In genomic region chrX:13059269-13059668, GRCh38 we compare ENCODE assay signal across 26 cellular contexts. TPM values are rescaled to one million over a fixed set of nuclear protein-coding genes. Genes with fewer than 3 reads are reported as not detected.
DNase-seq lines count a peak whose midpoint lies in the region; ATAC-seq and TF ChIP-seq lines count a peak whose summit lies in the region.
"Had no signal": no experiment of that assay in that cellular context is flagged by ENCODE, and none has a peak within 500 bp of the region (broad histone marks: within the 10 kb centered on the region; RNA-seq: fewer than 3 reads in every experiment).

No MANE protein-coding gene starts in this region.

- no peaks in the 10 kb centered on the region for H3K9me2 ChIP-seq in PC-3 (replicated peaks; ENCODE audit: low read length)

- peak overlapping the region; percentile 94 for H3K27ac Mint-ChIP-seq in Calu3 (ENCODE audit: unreplicated experiment)
- H3K27ac Mint-ChIP-seq: activated naive CD4-positive, alpha-beta T cell treated with anti-CD3 and anti-CD28 coated beads for 36 hours; activated T-cell treated with anti-CD3 and anti-CD28 coated beads, Interleukin-2, amount 50 U/mL, for 72 hours; CD4-positive, alpha-beta T cell; endodermal cell; IgD-negative memory B cell; T-helper 2 cell treated with Interferon-gamma antibody and Interleukin-4, amounts not matched to agents 5 μg/mL and 100 μg/mL, for 36 hours; type B pancreatic cell had no signal

- dilution Hi-C loops in IMR-90 (cut with HindIII; ENCODE audit: low sequenced_read_pairs, unreplicated experiment) = no loop called here

- H3K4me3 ChIP-seq in IMR-90 (ENCODE audit: insufficient read depth, low read depth, low read length) (no peak overlapping the region), PC-3 (ENCODE audit: low read length) (no peak overlapping the region), mesenchymal stem cell (ENCODE audit: insufficient read depth in 1 of 2, low read depth in 1 of 2, low read length in 2 of 2) (no peak overlapping the region)
- H3K4me3 ChIP-seq: esophagus squamous epithelium, lung, psoas muscle, stomach had no signal

- intact Hi-C loops in Calu3 (cut with micrococcal nuclease; ENCODE audit: unreplicated experiment) (no loop called here), IMR-90 (cut with micrococcal nuclease) (no loop called here), PC-3 (cut with micrococcal nuclease) (no loop called here)

- no peak overlapping the region for H3K18ac ChIP-seq in IMR-90 (ENCODE audit: low read depth, low read length)
- peak overlapping the region; percentile 21 to 34 for H3K18ac ChIP-seq in mesenchymal stem cell (ENCODE audit: low read depth in 1 of 2, low read length in 2 of 2)

- peaks cover 3% of the 10 kb centered on the region for H3K9me3 Mint-ChIP-seq in Calu3 (ENCODE audit: low read depth, unreplicated experiment)
- H3K9me3 Mint-ChIP-seq: CD4-positive, alpha-beta T cell had no signal

- H3K56ac ChIP-seq in IMR-90 (ENCODE audit: extremely low read depth, insufficient read depth, low read length) = no peak overlapping the region

- H2AK5ac ChIP-seq in IMR-90 (ENCODE audit: low read depth, low read length) (no peak overlapping the region), mesenchymal stem cell (ENCODE audit: low read length, severe bottlenecking) (no peak overlapping the region)

- peaks cover 8% of the 10 kb centered on the region for H3K4me1 ChIP-seq in IMR-90 (ENCODE audit: control insufficient read depth, insufficient read depth, low read length)
- H3K4me1 ChIP-seq in PC-3 (ENCODE audit: insufficient read depth, low read length) = peaks cover 20% of the 10 kb centered on the region
- no peaks in the 10 kb centered on the region for H3K4me1 ChIP-seq in mesenchymal stem cell (ENCODE audit: control insufficient read depth, insufficient read depth, low read depth, low read length)
- H3K4me1 ChIP-seq: esophagus squamous epithelium, psoas muscle had no signal

- BruUV-seq in Calu3 (replicated peaks; lab: Mats Ljungman, UMichigan) (no TSS peak), IMR-90 (replicated peaks; lab: Mats Ljungman, UMichigan) (no TSS peak), PC-3 (replicated peaks; lab: Mats Ljungman, UMichigan) (no TSS peak)

- no peak overlapping the region for H2BK20ac ChIP-seq in IMR-90 (ENCODE audit: low read depth, low read length)

- TF ChIP-seq POLR2A in IMR-90 (IDR thresholded peaks at IDR 0.05; ENCODE audit: low read depth, low read length) = no peak

- no peak overlapping the region for H4K5ac ChIP-seq in IMR-90 (ENCODE audit: low read depth, low read length)

- H3K4me2 ChIP-seq in IMR-90 (ENCODE audit: low read depth, low read length) = peak overlapping the region; percentile 44; the same call in 1 of the 2 replicates
- H3K4me2 ChIP-seq in PC-3 (ENCODE audit: low read length) = no peak overlapping the region
- no peak overlapping the region for H3K4me2 ChIP-seq in mesenchymal stem cell (ENCODE audit: low read length, poor library complexity, severe bottlenecking)

- CTCF ChIA-PET in Calu3 (lab: Charles Lee) = interaction anchor here (1.3 kb wide), 1 partner anchor 428 kb away, joined by 3 read pairs; no protein-coding TSS in a partner anchor
- CTCF ChIA-PET in IMR-90 (lab: Yijun Ruan, JAX) = no interaction called here
- CTCF ChIA-PET in PC-3 (lab: Charles Lee) = no interaction called here

- H3K27me3 ChIP-seq in IMR-90 (ENCODE audit: control insufficient read depth, insufficient read depth, low read length) (no peaks in the 10 kb centered on the region), PC-3 (ENCODE audit: low read length) (no peaks in the 10 kb centered on the region), mesenchymal stem cell (ENCODE audit: control insufficient read depth in 1 of 2, insufficient read depth in 1 of 2, low read length in 2 of 2) (no peaks in the 10 kb centered on the region)
- H3K27me3 ChIP-seq: esophagus squamous epithelium, neutrophil, stomach had no signal

- H3K4ac ChIP-seq in IMR-90 (ENCODE audit: low read depth, low read length) = peak overlapping the region; percentile 56; the same call in 1 of the 2 replicates
- no peak overlapping the region for H3K4ac ChIP-seq in mesenchymal stem cell (ENCODE audit: low read depth in 1 of 2, low read length in 2 of 2)

- no peak overlapping the region; the same call in 1 of the 2 replicates for H3K23ac ChIP-seq in IMR-90 (ENCODE audit: low read depth, low read length)
- no peak overlapping the region for H3K23ac ChIP-seq in mesenchymal stem cell (ENCODE audit: low read length in 2 of 2)

- no peak overlapping the region for H2BK5ac ChIP-seq in IMR-90 (ENCODE audit: low read depth, low read length, poor library complexity, severe bottlenecking)
- H2BK5ac ChIP-seq in mesenchymal stem cell (ENCODE audit: low read depth, low read length, poor library complexity, severe bottlenecking) = no peak overlapping the region

- no peak overlapping the region for H2BK12ac ChIP-seq in mesenchymal stem cell (ENCODE audit: low read length in 2 of 2)

- TF ChIP-seq RAD21 in IMR-90 (IDR thresholded peaks at IDR 0.05; ENCODE audit: low read length) = no peak

- 20% methylated on average over 1 of the region's 3 CpGs; no CpG with 5 or more reads in 1 of the 2 experiments for WGBS in IMR-90 (ENCODE audit: extremely low coverage in 2 of 2, insufficient read length in 1 of 2), 2 experiments
- 24% methylated on average over 2 of the region's 3 CpGs for WGBS in mesenchymal stem cell

- peaks cover 14% of the 10 kb centered on the region for H3K36me3 Mint-ChIP-seq in Calu3 (ENCODE audit: insufficient read depth, unreplicated experiment)
- H3K36me3 Mint-ChIP-seq: type B pancreatic cell had no signal

- H2BK120ac ChIP-seq in IMR-90 (ENCODE audit: low read depth, low read length) = peak overlapping the region; percentile 19; the same call in 1 of the 2 replicates
- no peak overlapping the region for H2BK120ac ChIP-seq in mesenchymal stem cell (ENCODE audit: low read depth, low read length)

- H3K36me3 ChIP-seq in IMR-90 (ENCODE audit: control insufficient read depth, insufficient read depth, low read length) = 0 out of 2 replicates have a peak, but pooled peaks cover 1% of the 10 kb centered on the region
- no peaks in the 10 kb centered on the region for H3K36me3 ChIP-seq in PC-3 (ENCODE audit: low read depth, low read length)
- H3K36me3 ChIP-seq in mesenchymal stem cell (ENCODE audit: control insufficient read depth in 1 of 2, insufficient read depth in 2 of 2, low read depth in 1 of 2, low read length in 2 of 2) = no peaks in the 10 kb centered on the region
- H3K36me3 ChIP-seq: esophagus squamous epithelium, neutrophil, stomach had no signal

- no peaks in the 10 kb centered on the region for H4K20me1 ChIP-seq in IMR-90 (ENCODE audit: insufficient read depth, low read length)
- no peaks in the 10 kb centered on the region for H4K20me1 ChIP-seq in PC-3 (ENCODE audit: low read length)

- ATAC-seq in IMR-90 (ENCODE audit: low read depth) (no peak), PC-3 (peak; percentile 31; the same call in 1 of the 2 replicates), HG03139 (IDR thresholded peaks at IDR 0.05; ENCODE audit: unreplicated experiment) (no peak)
- ATAC-seq: activated T-cell treated with anti-CD3 and anti-CD28 coated beads, Interleukin-2, amount 50 U/mL, for 72 hours; psoas muscle had no signal

- H3K79me2 ChIP-seq in PC-3 (ENCODE audit: low read length) = no peaks in the 10 kb centered on the region

- no peak overlapping the region for H2AFZ ChIP-seq in IMR-90 (replicated peaks; ENCODE audit: low read length, poor library complexity)
- 0 out of 2 replicates have a peak overlapping the region, but pooled peaks have one; percentile 14 for H2AFZ ChIP-seq in PC-3 (ENCODE audit: low read length)
- no peak overlapping the region for H2AFZ ChIP-seq in mesenchymal stem cell (ENCODE audit: low read depth, low read length)

- DNase-seq in Calu3 (no peak), IMR-90 (no peak), PC-3 (no peak), mesenchymal stem cell (no peak), GM19238 (ENCODE audit: insufficient read length, low spot score) (no peak)
- DNase-seq in central memory CD4-positive, alpha-beta T cell = no peak
- DNase-seq: activated CD4-positive, alpha-beta T cell treated with anti-CD3 and anti-CD28 coated beads for 48 hours; activated naive CD4-positive, alpha-beta T cell treated with anti-CD3 and anti-CD28 coated beads for 36 hours; activated T-cell treated with anti-CD3 and anti-CD28 coated beads, Interleukin-2, amount 50 U/mL, for 72 hours; CD4-positive, alpha-beta T cell; cortex of kidney; endodermal cell; esophagus squamous epithelium; kidney; NCI-H1694 treated with DMSO at 0.1 percent for 48 hours; NCI-H446 treated with DMSO at 0.1 percent for 48 hours; psoas muscle; RPMI8226; stomach had no signal

- H3K9me3 ChIP-seq in IMR-90 (ENCODE audit: control insufficient read depth, insufficient read depth, low read length) (no peaks in the 10 kb centered on the region), PC-3 (ENCODE audit: low read length) (no peaks in the 10 kb centered on the region), mesenchymal stem cell (ENCODE audit: control insufficient read depth, low read length) (no peaks in the 10 kb centered on the region)
- H3K9me3 ChIP-seq: esophagus squamous epithelium, neutrophil, psoas muscle had no signal

- no peaks in the 10 kb centered on the region for H3F3A ChIP-seq in PC-3 (ENCODE audit: low read length, unreplicated experiment)

- H3K9ac ChIP-seq in IMR-90 (ENCODE audit: low read depth, low read length) (no peak overlapping the region), PC-3 (ENCODE audit: low read length) (no peak overlapping the region), mesenchymal stem cell (ENCODE audit: low read length) (no peak overlapping the region)

- POLR2A ChIA-PET in IMR-90 (lab: Charles Lee; ENCODE audit: unreplicated experiment) = no interaction called here
- POLR2A ChIA-PET in PC-3 (lab: Charles Lee; ENCODE audit: unreplicated experiment) = interaction anchor here (0.6 kb wide), 1 partner anchor 150 kb away, joined by 3 read pairs; no protein-coding TSS in a partner anchor

- H4K8ac ChIP-seq in IMR-90 (ENCODE audit: low read depth in 2 of 2, low read length in 2 of 2) = no peak overlapping the region
- no peak overlapping the region for H4K8ac ChIP-seq in mesenchymal stem cell (ENCODE audit: low read length)

- H3K79me1 ChIP-seq in IMR-90 (ENCODE audit: low read depth in 1 of 2, low read length in 2 of 2) = no peaks in the 10 kb centered on the region
- H3K79me1 ChIP-seq in mesenchymal stem cell (replicated peaks; ENCODE audit: low read length, poor library complexity, severe bottlenecking) = no peaks in the 10 kb centered on the region

- peaks cover 22% of the 10 kb centered on the region for H3K4me1 Mint-ChIP-seq in Calu3 (ENCODE audit: low read depth, unreplicated experiment)
- H3K4me1 Mint-ChIP-seq: endodermal cell had no signal

- in situ Hi-C loops in IMR-90 (cut with MboI; ENCODE audit: low sequenced_read_pairs) = no loop called here

- H3K9me1 ChIP-seq in IMR-90 (ENCODE audit: insufficient read depth, low read length) = no peaks in the 10 kb centered on the region

- H3K14ac ChIP-seq in IMR-90 (replicated peaks; ENCODE audit: low read depth, low read length) (no peak overlapping the region), mesenchymal stem cell (ENCODE audit: low read length in 2 of 2) (no peak overlapping the region)

- H4K91ac ChIP-seq in IMR-90 (ENCODE audit: insufficient read depth, low read depth, low read length) (no peak overlapping the region), mesenchymal stem cell (ENCODE audit: low read length) (no peak overlapping the region)

- no peak overlapping the region for H2AK9ac ChIP-seq in IMR-90 (replicated peaks; ENCODE audit: low read depth, low read length, poor library complexity)

- no peak overlapping the region for H3K27ac ChIP-seq in IMR-90 (ENCODE audit: insufficient read depth, low read length)
- H3K27ac ChIP-seq in PC-3 (ENCODE audit: low read length) = peak overlapping the region; percentile 69
- no peak overlapping the region for H3K27ac ChIP-seq in mesenchymal stem cell (ENCODE audit: low read length, poor library complexity, severe bottlenecking)
- H3K27ac ChIP-seq: esophagus squamous epithelium, neutrophil, psoas muscle, VCaP had no signal

- TF ChIP-seq CTCF in Calu3 (IDR thresholded peaks at IDR 0.05; ENCODE audit: unreplicated experiment) (no peak), IMR-90 (conservative IDR thresholded peaks at IDR 0.05; ENCODE audit: low read depth, low read length) (no peak), PC-3 (conservative IDR thresholded peaks at IDR 0.05; ENCODE audit: low read depth, low read length) (no peak)

- H3K27me3 Mint-ChIP-seq in Calu3 (ENCODE audit: unreplicated experiment) = no peaks in the 10 kb centered on the region
- H3K27me3 Mint-ChIP-seq: CD4-positive, alpha-beta T cell; type B pancreatic cell had no signal

- H2BK15ac ChIP-seq in IMR-90 (ENCODE audit: low read depth, low read length) (no peak overlapping the region), mesenchymal stem cell (ENCODE audit: low read depth, poor library complexity, severe bottlenecking) (no peak overlapping the region)

- no peak overlapping the region for H3K4me3 Mint-ChIP-seq in Calu3 (ENCODE audit: low read depth, unreplicated experiment)
- H3K4me3 Mint-ChIP-seq: activated naive CD4-positive, alpha-beta T cell treated with anti-CD3 and anti-CD28 coated beads for 36 hours; activated T-cell treated with anti-CD3 and anti-CD28 coated beads, Interleukin-2, amount 50 U/mL, for 72 hours; CD4-positive, alpha-beta T cell; endodermal cell; IgD-negative memory B cell; T-helper 2 cell treated with Interferon-gamma antibody and Interleukin-4, amounts not matched to agents 5 μg/mL and 100 μg/mL, for 36 hours; type B pancreatic cell had no signal

RNA-seq across cellular contexts. Expression of gene FAM9C, which starts 14.8 kb away (rescaled TPM):
- total RNA-seq in Calu3 (2022) = not detected in 2 replicates
- total RNA-seq in IMR-90 (2012; rRNA removed) = not detected in 2 replicates
- not detected in 2 replicates for polyA plus RNA-seq in IMR-90 (2012; rRNA removed)
- polyA plus RNA-seq in IMR-90 (2012; cell fraction: cytosol; rRNA removed) = not detected in 2 replicates
- not detected in 2 replicates for polyA plus RNA-seq in IMR-90 (2012; cell fraction: nucleus; rRNA removed; ENCODE audit: low replicate concordance)
- not detected in 2 replicates for total RNA-seq in PC-3 (2014; rRNA removed)
- polyA plus RNA-seq in mesenchymal stem cell (2013, experiment 1 of 2) = 0.07 TPM
- polyA plus RNA-seq in mesenchymal stem cell (2013, experiment 2 of 2) = 0.04 TPM
- total RNA-seq: activated naive CD4-positive, alpha-beta T cell treated with anti-CD3 and anti-CD28 coated beads for 36 hours; CD4-positive, alpha-beta T cell; endodermal cell; esophagus squamous epithelium; kidney had no signal
- polyA plus RNA-seq: IgD-negative memory B cell, psoas muscle had no signal
